1 cellular context compared by ENCODE assay signal in the genomic region with DNA sequence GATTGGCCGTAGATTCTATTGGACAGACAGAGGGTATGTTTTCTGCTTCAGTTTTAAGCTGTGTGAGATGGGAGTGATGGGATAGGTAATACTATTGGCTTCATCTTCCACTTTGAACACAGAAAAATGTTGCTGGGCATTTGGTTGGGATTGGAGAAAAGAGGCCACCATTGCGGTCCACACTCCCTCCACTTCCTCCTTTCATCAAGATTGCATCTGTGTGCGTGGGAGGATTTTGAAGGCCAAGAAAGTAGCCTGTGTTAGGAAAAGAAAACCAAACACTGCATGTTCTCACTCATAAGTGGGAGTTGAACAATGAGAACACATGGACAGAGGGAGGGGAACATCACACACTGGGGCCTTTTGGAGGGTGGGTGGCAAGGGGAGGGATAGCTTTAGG.
TF ChIP-seq lines count a peak whose summit lies in the region.

No MANE protein-coding gene starts in this region.

TF ChIP-seq in K562, 482 proteins besides CTCF, POLR2A, EP300 and RAD21 (continues in another document):
- TF ChIP-seq ZKSCAN8 (CRISPR knock-in tag; IDR thresholded peaks at IDR 0.05) (no peak), MYBL2 (IDR thresholded peaks at IDR 0.05; ENCODE audit: low read depth) (no peak), MYBL2 (CRISPR knock-in tag; IDR thresholded peaks at IDR 0.05; ENCODE audit: borderline replicate concordance) (no peak), ZFP30 (CRISPR knock-in tag; IDR thresholded peaks at IDR 0.05; ENCODE audit: borderline replicate concordance) (no peak), EGR1 (conservative IDR thresholded peaks at IDR 0.05) (peak; percentile 83), NR2C2 (CRISPR knock-in tag; IDR thresholded peaks at IDR 0.05) (no peak), NR2C2 (tag; IDR thresholded peaks at IDR 0.05) (no peak), ETV6 (IDR thresholded peaks at IDR 0.05; ENCODE audit: borderline replicate concordance in 1 of 2, low read depth in 2 of 2, low read length in 1 of 2) (no peak), ETV6 (CRISPR knock-in tag; IDR thresholded peaks at IDR 0.05; ENCODE audit: borderline replicate concordance) (no peak), CBX5 (IDR thresholded peaks at IDR 0.05; ENCODE audit: borderline replicate concordance, low read depth) (no peak), STAG1 (CRISPR knock-in tag; IDR thresholded peaks at IDR 0.05; ENCODE audit: borderline replicate concordance) (no peak), MAFK (IDR thresholded peaks at IDR 0.05; ENCODE audit: low read length) (no peak), HNRNPUL1 (IDR thresholded peaks at IDR 0.05; ENCODE audit: low read length) (no peak), GABPA (tag; conservative IDR thresholded peaks at IDR 0.05; ENCODE audit: low read depth) (0 out of 2 replicates have a peak, but pooled peaks have one; percentile 22), FOXA1 (IDR thresholded peaks at IDR 0.05; ENCODE audit: borderline replicate concordance) (no peak), NFYB (IDR thresholded peaks at IDR 0.05; ENCODE audit: extremely low read depth, insufficient read length) (no peak), SMARCE1 (IDR thresholded peaks at IDR 0.05) (peak; percentile 46; the same call in 1 of the 2 replicates), RBM15 (IDR thresholded peaks at IDR 0.05; ENCODE audit: insufficient read depth, low read length) (no peak), TOE1 (IDR thresholded peaks at IDR 0.05; ENCODE audit: borderline replicate concordance) (no peak), TOE1 (CRISPR knock-in tag; IDR thresholded peaks at IDR 0.05; ENCODE audit: borderline replicate concordance, low read depth) (no peak), ETV1 (tag; conservative IDR thresholded peaks at IDR 0.05; ENCODE audit: low read depth) (peak; percentile 49), RCOR1 (IDR thresholded peaks at IDR 0.05; ENCODE audit: borderline replicate concordance in 1 of 2, low read depth in 2 of 2, low read length in 2 of 2) (peak in 1 of 2 experiments; percentile 36; a peak in 1 of 4 replicates), CBX2 (IDR thresholded peaks at IDR 0.05; ENCODE audit: insufficient read depth, low read length, poor library complexity, severe bottlenecking) (no peak)
- TF ChIP-seq, protein P1, sequence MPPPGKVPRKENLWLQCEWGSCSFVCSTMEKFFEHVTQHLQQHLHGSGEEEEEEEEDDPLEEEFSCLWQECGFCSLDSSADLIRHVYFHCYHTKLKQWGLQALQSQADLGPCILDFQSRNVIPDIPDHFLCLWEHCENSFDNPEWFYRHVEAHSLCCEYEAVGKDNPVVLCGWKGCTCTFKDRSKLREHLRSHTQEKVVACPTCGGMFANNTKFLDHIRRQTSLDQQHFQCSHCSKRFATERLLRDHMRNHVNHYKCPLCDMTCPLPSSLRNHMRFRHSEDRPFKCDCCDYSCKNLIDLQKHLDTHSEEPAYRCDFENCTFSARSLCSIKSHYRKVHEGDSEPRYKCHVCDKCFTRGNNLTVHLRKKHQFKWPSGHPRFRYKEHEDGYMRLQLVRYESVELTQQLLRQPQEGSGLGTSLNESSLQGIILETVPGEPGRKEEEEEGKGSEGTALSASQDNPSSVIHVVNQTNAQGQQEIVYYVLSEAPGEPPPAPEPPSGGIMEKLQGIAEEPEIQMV (tag; conservative IDR thresholded peaks at IDR 0.05; ENCODE audit: low read depth): no peak
- TF ChIP-seq, protein P2, sequence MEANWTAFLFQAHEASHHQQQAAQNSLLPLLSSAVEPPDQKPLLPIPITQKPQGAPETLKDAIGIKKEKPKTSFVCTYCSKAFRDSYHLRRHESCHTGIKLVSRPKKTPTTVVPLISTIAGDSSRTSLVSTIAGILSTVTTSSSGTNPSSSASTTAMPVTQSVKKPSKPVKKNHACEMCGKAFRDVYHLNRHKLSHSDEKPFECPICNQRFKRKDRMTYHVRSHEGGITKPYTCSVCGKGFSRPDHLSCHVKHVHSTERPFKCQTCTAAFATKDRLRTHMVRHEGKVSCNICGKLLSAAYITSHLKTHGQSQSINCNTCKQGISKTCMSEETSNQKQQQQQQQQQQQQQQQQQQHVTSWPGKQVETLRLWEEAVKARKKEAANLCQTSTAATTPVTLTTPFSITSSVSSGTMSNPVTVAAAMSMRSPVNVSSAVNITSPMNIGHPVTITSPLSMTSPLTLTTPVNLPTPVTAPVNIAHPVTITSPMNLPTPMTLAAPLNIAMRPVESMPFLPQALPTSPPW (CRISPR knock-in tag; IDR thresholded peaks at IDR 0.05): peak; percentile 57; the same call in 1 of the 2 replicates
- TF ChIP-seq, protein P3, sequence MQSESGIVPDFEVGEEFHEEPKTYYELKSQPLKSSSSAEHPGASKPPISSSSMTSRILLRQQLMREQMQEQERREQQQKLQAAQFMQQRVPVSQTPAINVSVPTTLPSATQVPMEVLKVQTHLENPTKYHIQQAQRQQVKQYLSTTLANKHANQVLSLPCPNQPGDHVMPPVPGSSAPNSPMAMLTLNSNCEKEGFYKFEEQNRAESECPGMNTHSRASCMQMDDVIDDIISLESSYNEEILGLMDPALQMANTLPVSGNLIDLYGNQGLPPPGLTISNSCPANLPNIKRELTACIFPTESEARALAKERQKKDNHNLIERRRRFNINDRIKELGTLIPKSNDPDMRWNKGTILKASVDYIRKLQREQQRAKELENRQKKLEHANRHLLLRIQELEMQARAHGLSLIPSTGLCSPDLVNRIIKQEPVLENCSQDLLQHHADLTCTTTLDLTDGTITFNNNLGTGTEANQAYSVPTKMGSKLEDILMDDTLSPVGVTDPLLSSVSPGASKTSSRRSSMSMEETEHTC (IDR thresholded peaks at IDR 0.05): no peak
- TF ChIP-seq, protein P4, sequence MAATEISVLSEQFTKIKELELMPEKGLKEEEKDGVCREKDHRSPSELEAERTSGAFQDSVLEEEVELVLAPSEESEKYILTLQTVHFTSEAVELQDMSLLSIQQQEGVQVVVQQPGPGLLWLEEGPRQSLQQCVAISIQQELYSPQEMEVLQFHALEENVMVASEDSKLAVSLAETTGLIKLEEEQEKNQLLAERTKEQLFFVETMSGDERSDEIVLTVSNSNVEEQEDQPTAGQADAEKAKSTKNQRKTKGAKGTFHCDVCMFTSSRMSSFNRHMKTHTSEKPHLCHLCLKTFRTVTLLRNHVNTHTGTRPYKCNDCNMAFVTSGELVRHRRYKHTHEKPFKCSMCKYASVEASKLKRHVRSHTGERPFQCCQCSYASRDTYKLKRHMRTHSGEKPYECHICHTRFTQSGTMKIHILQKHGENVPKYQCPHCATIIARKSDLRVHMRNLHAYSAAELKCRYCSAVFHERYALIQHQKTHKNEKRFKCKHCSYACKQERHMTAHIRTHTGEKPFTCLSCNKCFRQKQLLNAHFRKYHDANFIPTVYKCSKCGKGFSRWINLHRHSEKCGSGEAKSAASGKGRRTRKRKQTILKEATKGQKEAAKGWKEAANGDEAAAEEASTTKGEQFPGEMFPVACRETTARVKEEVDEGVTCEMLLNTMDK (IDR thresholded peaks at IDR 0.05; ENCODE audit: borderline replicate concordance, insufficient read depth, low read depth, low read length, poor library complexity, severe bottlenecking): no peak
- TF ChIP-seq, protein P5, sequence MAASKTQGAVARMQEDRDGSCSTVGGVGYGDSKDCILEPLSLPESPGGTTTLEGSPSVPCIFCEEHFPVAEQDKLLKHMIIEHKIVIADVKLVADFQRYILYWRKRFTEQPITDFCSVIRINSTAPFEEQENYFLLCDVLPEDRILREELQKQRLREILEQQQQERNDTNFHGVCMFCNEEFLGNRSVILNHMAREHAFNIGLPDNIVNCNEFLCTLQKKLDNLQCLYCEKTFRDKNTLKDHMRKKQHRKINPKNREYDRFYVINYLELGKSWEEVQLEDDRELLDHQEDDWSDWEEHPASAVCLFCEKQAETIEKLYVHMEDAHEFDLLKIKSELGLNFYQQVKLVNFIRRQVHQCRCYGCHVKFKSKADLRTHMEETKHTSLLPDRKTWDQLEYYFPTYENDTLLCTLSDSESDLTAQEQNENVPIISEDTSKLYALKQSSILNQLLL (CRISPR knock-in tag; IDR thresholded peaks at IDR 0.05; ENCODE audit: borderline replicate concordance): no peak
- TF ChIP-seq, protein P6, sequence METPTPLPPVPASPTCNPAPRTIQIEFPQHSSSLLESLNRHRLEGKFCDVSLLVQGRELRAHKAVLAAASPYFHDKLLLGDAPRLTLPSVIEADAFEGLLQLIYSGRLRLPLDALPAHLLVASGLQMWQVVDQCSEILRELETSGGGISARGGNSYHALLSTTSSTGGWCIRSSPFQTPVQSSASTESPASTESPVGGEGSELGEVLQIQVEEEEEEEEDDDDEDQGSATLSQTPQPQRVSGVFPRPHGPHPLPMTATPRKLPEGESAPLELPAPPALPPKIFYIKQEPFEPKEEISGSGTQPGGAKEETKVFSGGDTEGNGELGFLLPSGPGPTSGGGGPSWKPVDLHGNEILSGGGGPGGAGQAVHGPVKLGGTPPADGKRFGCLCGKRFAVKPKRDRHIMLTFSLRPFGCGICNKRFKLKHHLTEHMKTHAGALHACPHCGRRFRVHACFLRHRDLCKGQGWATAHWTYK (CRISPR knock-in tag; IDR thresholded peaks at IDR 0.05): 0 out of 2 replicates have a peak, but pooled peaks have one; percentile 56
- TF ChIP-seq, protein P7, sequence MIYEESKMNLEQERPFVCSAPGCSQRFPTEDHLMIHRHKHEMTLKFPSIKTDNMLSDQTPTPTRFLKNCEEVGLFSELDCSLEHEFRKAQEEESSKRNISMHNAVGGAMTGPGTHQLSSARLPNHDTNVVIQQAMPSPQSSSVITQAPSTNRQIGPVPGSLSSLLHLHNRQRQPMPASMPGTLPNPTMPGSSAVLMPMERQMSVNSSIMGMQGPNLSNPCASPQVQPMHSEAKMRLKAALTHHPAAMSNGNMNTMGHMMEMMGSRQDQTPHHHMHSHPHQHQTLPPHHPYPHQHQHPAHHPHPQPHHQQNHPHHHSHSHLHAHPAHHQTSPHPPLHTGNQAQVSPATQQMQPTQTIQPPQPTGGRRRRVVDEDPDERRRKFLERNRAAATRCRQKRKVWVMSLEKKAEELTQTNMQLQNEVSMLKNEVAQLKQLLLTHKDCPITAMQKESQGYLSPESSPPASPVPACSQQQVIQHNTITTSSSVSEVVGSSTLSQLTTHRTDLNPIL (CRISPR knock-in tag; IDR thresholded peaks at IDR 0.05): no peak
- TF ChIP-seq, protein P8, sequence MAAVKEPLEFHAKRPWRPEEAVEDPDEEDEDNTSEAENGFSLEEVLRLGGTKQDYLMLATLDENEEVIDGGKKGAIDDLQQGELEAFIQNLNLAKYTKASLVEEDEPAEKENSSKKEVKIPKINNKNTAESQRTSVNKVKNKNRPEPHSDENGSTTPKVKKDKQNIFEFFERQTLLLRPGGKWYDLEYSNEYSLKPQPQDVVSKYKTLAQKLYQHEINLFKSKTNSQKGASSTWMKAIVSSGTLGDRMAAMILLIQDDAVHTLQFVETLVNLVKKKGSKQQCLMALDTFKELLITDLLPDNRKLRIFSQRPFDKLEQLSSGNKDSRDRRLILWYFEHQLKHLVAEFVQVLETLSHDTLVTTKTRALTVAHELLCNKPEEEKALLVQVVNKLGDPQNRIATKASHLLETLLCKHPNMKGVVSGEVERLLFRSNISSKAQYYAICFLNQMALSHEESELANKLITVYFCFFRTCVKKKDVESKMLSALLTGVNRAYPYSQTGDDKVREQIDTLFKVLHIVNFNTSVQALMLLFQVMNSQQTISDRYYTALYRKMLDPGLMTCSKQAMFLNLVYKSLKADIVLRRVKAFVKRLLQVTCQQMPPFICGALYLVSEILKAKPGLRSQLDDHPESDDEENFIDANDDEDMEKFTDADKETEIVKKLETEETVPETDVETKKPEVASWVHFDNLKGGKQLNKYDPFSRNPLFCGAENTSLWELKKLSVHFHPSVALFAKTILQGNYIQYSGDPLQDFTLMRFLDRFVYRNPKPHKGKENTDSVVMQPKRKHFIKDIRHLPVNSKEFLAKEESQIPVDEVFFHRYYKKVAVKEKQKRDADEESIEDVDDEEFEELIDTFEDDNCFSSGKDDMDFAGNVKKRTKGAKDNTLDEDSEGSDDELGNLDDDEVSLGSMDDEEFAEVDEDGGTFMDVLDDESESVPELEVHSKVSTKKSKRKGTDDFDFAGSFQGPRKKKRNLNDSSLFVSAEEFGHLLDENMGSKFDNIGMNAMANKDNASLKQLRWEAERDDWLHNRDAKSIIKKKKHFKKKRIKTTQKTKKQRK (IDR thresholded peaks at IDR 0.05; ENCODE audit: borderline replicate concordance, low read depth, low read length): no peak
- TF ChIP-seq, protein P9, sequence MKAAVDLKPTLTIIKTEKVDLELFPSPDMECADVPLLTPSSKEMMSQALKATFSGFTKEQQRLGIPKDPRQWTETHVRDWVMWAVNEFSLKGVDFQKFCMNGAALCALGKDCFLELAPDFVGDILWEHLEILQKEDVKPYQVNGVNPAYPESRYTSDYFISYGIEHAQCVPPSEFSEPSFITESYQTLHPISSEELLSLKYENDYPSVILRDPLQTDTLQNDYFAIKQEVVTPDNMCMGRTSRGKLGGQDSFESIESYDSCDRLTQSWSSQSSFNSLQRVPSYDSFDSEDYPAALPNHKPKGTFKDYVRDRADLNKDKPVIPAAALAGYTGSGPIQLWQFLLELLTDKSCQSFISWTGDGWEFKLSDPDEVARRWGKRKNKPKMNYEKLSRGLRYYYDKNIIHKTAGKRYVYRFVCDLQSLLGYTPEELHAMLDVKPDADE (conservative IDR thresholded peaks at IDR 0.05; ENCODE audit: control insufficient read depth, low read depth, low read length): no peak
- TF ChIP-seq, protein P10, sequence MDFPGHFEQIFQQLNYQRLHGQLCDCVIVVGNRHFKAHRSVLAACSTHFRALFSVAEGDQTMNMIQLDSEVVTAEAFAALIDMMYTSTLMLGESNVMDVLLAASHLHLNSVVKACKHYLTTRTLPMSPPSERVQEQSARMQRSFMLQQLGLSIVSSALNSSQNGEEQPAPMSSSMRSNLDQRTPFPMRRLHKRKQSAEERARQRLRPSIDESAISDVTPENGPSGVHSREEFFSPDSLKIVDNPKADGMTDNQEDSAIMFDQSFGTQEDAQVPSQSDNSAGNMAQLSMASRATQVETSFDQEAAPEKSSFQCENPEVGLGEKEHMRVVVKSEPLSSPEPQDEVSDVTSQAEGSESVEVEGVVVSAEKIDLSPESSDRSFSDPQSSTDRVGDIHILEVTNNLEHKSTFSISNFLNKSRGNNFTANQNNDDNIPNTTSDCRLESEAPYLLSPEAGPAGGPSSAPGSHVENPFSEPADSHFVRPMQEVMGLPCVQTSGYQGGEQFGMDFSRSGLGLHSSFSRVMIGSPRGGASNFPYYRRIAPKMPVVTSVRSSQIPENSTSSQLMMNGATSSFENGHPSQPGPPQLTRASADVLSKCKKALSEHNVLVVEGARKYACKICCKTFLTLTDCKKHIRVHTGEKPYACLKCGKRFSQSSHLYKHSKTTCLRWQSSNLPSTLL (IDR thresholded peaks at IDR 0.05): no peak
